18 cellular contexts compared by ENCODE assay signal in genomic region chr6:94071835-94072234, GRCh38.
DNase-seq lines count a peak whose midpoint lies in the region; ATAC-seq, FAIRE-seq and TF ChIP-seq lines count a peak whose summit lies in the region.
"Had no signal": no experiment of that assay in that cellular context is flagged by ENCODE, and none has a peak within 500 bp of the region (broad histone marks: within the 10 kb centered on the region; RNA-seq: fewer than 3 reads in every experiment).

No MANE protein-coding gene starts in this region.

- H3K27ac Mint-ChIP-seq in stimulated activated naive CD8-positive, alpha-beta T cell treated with anti-CD3 and anti-CD28 coated beads, Interleukin-15, amount 100 ng/mL, for 72 hours = no peak overlapping the region
- H3K27ac Mint-ChIP-seq in Caco-2 (ENCODE audit: unreplicated experiment) (no peak overlapping the region), MCF 10A (ENCODE audit: low read depth, unreplicated experiment) (no peak overlapping the region)
- H3K27ac Mint-ChIP-seq: CD8-positive, alpha-beta memory T cell had no signal

- no peaks in the 10 kb centered on the region for H3K9me3 Mint-ChIP-seq in stimulated activated naive CD8-positive, alpha-beta T cell treated with anti-CD3 and anti-CD28 coated beads, Interleukin-15, amount 100 ng/mL, for 72 hours
- H3K9me3 Mint-ChIP-seq in Caco-2 (ENCODE audit: unreplicated experiment) = no peaks in the 10 kb centered on the region
- H3K9me3 Mint-ChIP-seq in MCF 10A (ENCODE audit: unreplicated experiment) = no peaks in the 10 kb centered on the region

- H3K27me3 ChIP-seq in GM23248 (replicated peaks; ENCODE audit: insufficient read depth) (no peaks in the 10 kb centered on the region), MM.1S (replicated peaks; ENCODE audit: insufficient read depth, low read length) (no peaks in the 10 kb centered on the region), GM12878 (replicated peaks in 1 of 2; ENCODE audit: control insufficient read depth in 2 of 2, insufficient read depth in 2 of 2, low read length in 1 of 2) (no peaks in the 10 kb centered on the region), Caco-2 (replicated peaks; ENCODE audit: control insufficient read depth, insufficient read depth, low read length) (no peaks in the 10 kb centered on the region)
- H3K27me3 ChIP-seq: adrenal gland, ovary had no signal

- SMC1A ChIA-PET in GM12878 (lab: Charles Lee; ENCODE audit: uncharacterized antibody, unreplicated experiment) = no interaction called here

- RAD21 ChIA-PET in GM12878 (lab: Charles Lee; ENCODE audit: unreplicated experiment) = interaction anchor here (0.6 kb wide), 1 partner anchor 176 kb away, joined by 3 read pairs; no protein-coding TSS in a partner anchor

- H3K9me2 ChIP-seq in GM23248 (ENCODE audit: insufficient read depth) (no peaks in the 10 kb centered on the region), MM.1S (replicated peaks; ENCODE audit: insufficient read depth, low read length) (no peaks in the 10 kb centered on the region)

- no peaks in the 10 kb centered on the region for H3K36me3 Mint-ChIP-seq in Caco-2 (ENCODE audit: insufficient read depth, unreplicated experiment)
- H3K36me3 Mint-ChIP-seq in MCF 10A (ENCODE audit: insufficient read depth, unreplicated experiment) = no peaks in the 10 kb centered on the region
- H3K36me3 Mint-ChIP-seq: CD8-positive, alpha-beta memory T cell had no signal

- no peaks in the 10 kb centered on the region for H3K79me2 ChIP-seq in GM23248 (ENCODE audit: insufficient read depth)
- H3K79me2 ChIP-seq in MM.1S (ENCODE audit: low read length) = no peaks in the 10 kb centered on the region
- no peaks in the 10 kb centered on the region for H3K79me2 ChIP-seq in GM12878 (ENCODE audit: control insufficient read depth, insufficient read depth, low read length)

- no peak for ATAC-seq in GM12878
- no peak for ATAC-seq in stimulated activated naive CD8-positive, alpha-beta T cell treated with anti-CD3 and anti-CD28 coated beads, Interleukin-15, amount 100 ng/mL, for 72 hours
- ATAC-seq: lower lobe of right lung; stimulated activated naive CD8-positive, alpha-beta T cell treated with anti-CD3 and anti-CD28 coated beads, Interleukin-15, Interleukin-2, amounts not matched to agents 100 U/mL and 50 U/mL, for 24 hours had no signal

- intact Hi-C loops in GM12878 (cut with micrococcal nuclease; ENCODE audit: unreplicated experiment) = no loop called here
- intact Hi-C loops in Caco-2 (cut with micrococcal nuclease; ENCODE audit: unreplicated experiment) = no loop called here
- intact Hi-C loops in MCF 10A (cut with micrococcal nuclease) = no loop called here

- no peak for TF ChIP-seq POLR2A in GM12878 (IDR thresholded peaks at IDR 0.05; ENCODE audit: low read depth, low read length)

- H3F3A ChIP-seq in GM23248 (ENCODE audit: insufficient read depth) (no peaks in the 10 kb centered on the region), MM.1S (ENCODE audit: insufficient read depth, low read length) (no peaks in the 10 kb centered on the region)

- no peak overlapping the region for H3K9ac ChIP-seq in GM23248
- H3K9ac ChIP-seq in MM.1S (ENCODE audit: low read length) = no peak overlapping the region
- H3K9ac ChIP-seq in GM12878 (ENCODE audit: control insufficient read depth, insufficient read depth, low read length) = no peak overlapping the region

- TF ChIP-seq CTCF in MM.1S (IDR thresholded peaks at IDR 0.05; ENCODE audit: low read length) (peak; percentile 42), GM12878 (IDR thresholded peaks at IDR 0.05 in 2 of 3, conservative IDR thresholded peaks at IDR 0.05 in 1 of 3; ENCODE audit: control insufficient read depth in 2 of 3, extremely low read depth in 1 of 3, insufficient read depth in 1 of 3, low read depth in 3 of 3, low read length in 3 of 3) (peak in 1 of 3 experiments; percentile 2; a peak in 1 of 6 replicates), Caco-2 (IDR thresholded peaks at IDR 0.05; ENCODE audit: insufficient read depth in 1 of 2, low read depth in 1 of 2, low read length in 1 of 2, severe bottlenecking in 1 of 2, unreplicated experiment in 1 of 2) (peak in 1 of 2 experiments; percentile 3), MCF 10A (IDR thresholded peaks at IDR 0.05; ENCODE audit: unreplicated experiment) (no peak)

- H2AFZ ChIP-seq in GM23248 (no peak overlapping the region), MM.1S (ENCODE audit: low read length) (no peak overlapping the region), GM12878 (ENCODE audit: control insufficient read depth, low read depth, low read length) (no peak overlapping the region)

- H3K4me3 ChIP-seq in GM23248 = no peak overlapping the region
- H3K4me3 ChIP-seq in MM.1S (ENCODE audit: low read length) = no peak overlapping the region
- H3K4me3 ChIP-seq in GM12878 = no peak overlapping the region
- no peak overlapping the region for H3K4me3 ChIP-seq in Caco-2 (ENCODE audit: low read depth, low read length)
- H3K4me3 ChIP-seq: adrenal gland, lower lobe of right lung, ovary had no signal

- WGBS in GM23248 (ENCODE audit: low coverage in 1 of 2, low lambda C conversion rate in 2 of 2, missing lambda C conversion rate in 2 of 2), 2 experiments = 0 to 4% methylated on average over 1 of the region's 1 CpG
- 17% methylated on average over 1 of the region's 1 CpG for WGBS in GM12878 (ENCODE audit: insufficient coverage, insufficient replicate concordance, low lambda C conversion rate, missing lambda C conversion rate)

- H3K4me2 ChIP-seq in GM23248 (ENCODE audit: unreplicated experiment) (no peak overlapping the region), MM.1S (ENCODE audit: low read depth, low read length) (no peak overlapping the region), GM12878 (ENCODE audit: control insufficient read depth, insufficient read depth) (no peak overlapping the region)

- H4K20me1 ChIP-seq in GM23248 (ENCODE audit: insufficient read depth) = no peaks in the 10 kb centered on the region
- H4K20me1 ChIP-seq in MM.1S (ENCODE audit: insufficient read depth, low read length) = no peaks in the 10 kb centered on the region
- no peaks in the 10 kb centered on the region for H4K20me1 ChIP-seq in GM12878 (ENCODE audit: control insufficient read depth, insufficient read depth)

- CTCF ChIA-PET in GM12878 (lab: Yijun Ruan, JAX) (no interaction called here), Caco-2 (lab: Charles Lee) (no interaction called here), MCF 10A (lab: Yijun Ruan, JAX) (interaction anchor here (0.6 kb wide), 1 partner anchor 11 kb away, joined by 3 read pairs; no protein-coding TSS in a partner anchor)

- no peaks in the 10 kb centered on the region for H3K36me3 ChIP-seq in GM23248 (ENCODE audit: low read depth)
- H3K36me3 ChIP-seq in MM.1S (replicated peaks; ENCODE audit: insufficient read depth, low read length) = no peaks in the 10 kb centered on the region
- H3K36me3 ChIP-seq in GM12878 (ENCODE audit: control insufficient read depth in 2 of 2, insufficient read depth in 2 of 2, low read length in 1 of 2) = no peaks in the 10 kb centered on the region
- no peaks in the 10 kb centered on the region for H3K36me3 ChIP-seq in Caco-2 (ENCODE audit: control insufficient read depth, insufficient read depth, low read length)
- H3K36me3 ChIP-seq: adrenal gland, lower lobe of right lung, ovary had no signal

- H3K4me3 Mint-ChIP-seq in stimulated activated naive CD8-positive, alpha-beta T cell treated with anti-CD3 and anti-CD28 coated beads, Interleukin-15, amount 100 ng/mL, for 72 hours = no peak overlapping the region
- H3K4me3 Mint-ChIP-seq in Caco-2 (ENCODE audit: unreplicated experiment) (no peak overlapping the region), MCF 10A (ENCODE audit: unreplicated experiment) (no peak overlapping the region)
- H3K4me3 Mint-ChIP-seq: CD8-positive, alpha-beta memory T cell had no signal

- POLR2A ChIA-PET in GM12878 (lab: Charles Lee) = no interaction called here
- POLR2A ChIA-PET in Caco-2 (lab: Charles Lee) = no interaction called here
- POLR2A ChIA-PET in MCF 10A (lab: Yijun Ruan, JAX) = no interaction called here

- DNase-seq in GM23248 (peak; percentile 1), MM.1S (peak; percentile 42), GM12878 (ENCODE audit: low read depth, low spot score) (no peak), midbrain (lab: John Stamatoyannopoulos, UW) (peak; percentile 2), T1000 (lab: John Stamatoyannopoulos, UW) (no peak), Caco-2 (no peak), MCF 10A (ENCODE audit: unreplicated experiment) (no peak)
- DNase-seq in stimulated activated naive CD8-positive, alpha-beta T cell treated with anti-CD3 and anti-CD28 coated beads, Interleukin-15, amount 100 ng/mL, for 72 hours = no peak
- DNase-seq: adrenal gland; CD8-positive, alpha-beta memory T cell; effector CD8-positive, alpha-beta T cell; glutamatergic neuron; lower lobe of right lung; NCI-H187 treated with DMSO at 0.1 percent for 48 hours; ovary; stimulated activated CD4-positive, alpha-beta T cell treated with anti-CD3 and anti-CD28 coated beads, Interleukin-2, amount 100 ng/mL, for 48 hours; stimulated activated naive CD8-positive, alpha-beta T cell treated with anti-CD3 and anti-CD28 coated beads, Interleukin-15, Interleukin-2, amounts not matched to agents 100 U/mL and 50 U/mL, for 24 hours had no signal

- H3K9me3 ChIP-seq in GM23248 (ENCODE audit: low read depth) = no peaks in the 10 kb centered on the region
- H3K9me3 ChIP-seq in MM.1S (replicated peaks; ENCODE audit: insufficient read depth, low read length) = no peaks in the 10 kb centered on the region
- H3K9me3 ChIP-seq in GM12878 (replicated peaks; ENCODE audit: control insufficient read depth, insufficient read depth, low read length) = no peaks in the 10 kb centered on the region
- no peaks in the 10 kb centered on the region for H3K9me3 ChIP-seq in Caco-2
- H3K9me3 ChIP-seq: lower lobe of right lung, ovary had no signal

- H3K27me3 Mint-ChIP-seq in stimulated activated naive CD8-positive, alpha-beta T cell treated with anti-CD3 and anti-CD28 coated beads, Interleukin-15, amount 100 ng/mL, for 72 hours = no peaks in the 10 kb centered on the region
- H3K27me3 Mint-ChIP-seq in Caco-2 (ENCODE audit: insufficient read depth, unreplicated experiment) = no peaks in the 10 kb centered on the region
- H3K27me3 Mint-ChIP-seq in MCF 10A (ENCODE audit: insufficient read depth, unreplicated experiment) = peaks cover 30% of the 10 kb centered on the region
- H3K27me3 Mint-ChIP-seq: CD8-positive, alpha-beta memory T cell had no signal

- no peaks in the 10 kb centered on the region for H3K4me1 Mint-ChIP-seq in stimulated activated naive CD8-positive, alpha-beta T cell treated with anti-CD3 and anti-CD28 coated beads, Interleukin-15, amount 100 ng/mL, for 72 hours
- H3K4me1 Mint-ChIP-seq in Caco-2 (ENCODE audit: low read depth, unreplicated experiment) (no peaks in the 10 kb centered on the region), MCF 10A (ENCODE audit: insufficient read depth, unreplicated experiment) (no peaks in the 10 kb centered on the region)
- H3K4me1 Mint-ChIP-seq: CD8-positive, alpha-beta memory T cell had no signal

- peak; percentile 23; the same call in 1 of the 2 replicates for TF ChIP-seq RAD21 in GM12878 (IDR thresholded peaks at IDR 0.05; ENCODE audit: insufficient read depth, low read depth, low read length)

- BruUV-seq in GM12878 (replicated peaks; lab: Mats Ljungman, UMichigan) (no TSS peak), Caco-2 (replicated peaks; lab: Mats Ljungman, UMichigan) (no TSS peak), MCF 10A (replicated peaks; lab: Mats Ljungman, UMichigan) (no TSS peak)

- H3K27ac ChIP-seq in GM23248 (no peak overlapping the region), MM.1S (ENCODE audit: low read length) (no peak overlapping the region), GM12878 (ENCODE audit: control insufficient read depth, insufficient read depth) (no peak overlapping the region)
- H3K27ac ChIP-seq: adrenal gland, lower lobe of right lung, ovary had no signal

- H3K4me1 ChIP-seq in GM23248 (ENCODE audit: insufficient read depth) (no peaks in the 10 kb centered on the region), MM.1S (ENCODE audit: low read length) (no peaks in the 10 kb centered on the region), GM12878 (ENCODE audit: control insufficient read depth, insufficient read depth, low read length) (no peaks in the 10 kb centered on the region), Caco-2 (no peaks in the 10 kb centered on the region)
- H3K4me1 ChIP-seq: adrenal gland, lower lobe of right lung had no signal

- FAIRE-seq in GM12878 (lab: Jason Lieb, UNC) = no peak
- FAIRE-seq: HTR-8/SVneo had no signal

- TF ChIP-seq EP300 in GM12878 (IDR thresholded peaks at IDR 0.05; ENCODE audit: borderline replicate concordance in 1 of 2, control insufficient read depth in 1 of 2, low read depth in 2 of 2, low read length in 2 of 2) = no peak

- in situ Hi-C loops in GM23248 (cut with MboI) = no loop called here
- in situ Hi-C loops in GM12878 (cut with MboI) = no loop called here

Comparison
In these comparisons a context has a peak if more than half of its experiments do, and no peak if none do; other contexts are left out.
1. DNase-seq: peak in GM23248 (single experiment), MM.1S (single experiment) and midbrain (single experiment); none in GM12878 (single experiment), T1000 (single experiment), stimulated activated naive CD8-positive, alpha-beta T cell treated with anti-CD3 and anti-CD28 coated beads, Interleukin-15, amount 100 ng/mL, for 72 hours (0 of 2), Caco-2 (0 of 2) and MCF 10A (single experiment).